10 cellular contexts compared by ENCODE assay signal in the genomic region with DNA sequence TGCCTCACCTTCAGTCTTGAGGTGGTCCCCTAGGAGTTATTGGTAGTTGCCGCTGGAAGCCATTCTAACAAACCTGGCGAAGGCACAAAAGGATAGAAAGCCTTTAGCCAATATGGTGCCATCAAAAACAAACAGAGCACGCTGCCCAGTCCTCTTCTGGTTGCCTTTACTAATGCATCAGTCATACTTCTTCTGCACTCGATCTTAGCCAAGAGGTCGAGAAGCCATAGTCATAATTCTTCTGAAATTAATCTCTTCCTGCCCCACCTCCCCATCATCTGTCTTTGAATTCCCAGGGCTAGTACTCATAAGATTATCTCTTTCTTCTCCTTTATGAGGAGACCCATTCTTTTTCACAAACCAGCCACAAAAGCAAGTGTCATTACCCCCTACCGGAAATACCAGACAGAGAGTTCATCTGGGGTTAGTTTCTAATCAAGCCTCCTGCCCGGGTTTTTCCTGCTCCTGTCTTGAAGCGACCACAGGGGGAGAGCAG. TPM values are rescaled to one million over a fixed set of nuclear protein-coding genes. Genes with fewer than 3 reads are reported as not detected.
A peak's percentile ranks its signal among the peaks of the same experiment; 100 is the strongest.
DNase-seq lines count a peak whose midpoint lies in the region; ATAC-seq and TF ChIP-seq lines count a peak whose summit lies in the region.
"Had no signal": no experiment of that assay in that cellular context is flagged by ENCODE, and none has a peak within 500 bp of the region (broad histone marks: within the 10 kb centered on the region; RNA-seq: fewer than 3 reads in every experiment).

No MANE protein-coding gene starts in this region.

- peak; percentile 52 to 73 for DNase-seq in Caco-2
- DNase-seq in mammary epithelial cell = peak; percentile 91
- no peak for DNase-seq in natural killer cell treated with Interleukin-12 subunit alpha and Interleukin-12 subunit beta and Interleukin-15 and Interleukin-18, amount 100 ng/mL, for 72 hours (ENCODE audit: low spot score)
- DNase-seq in OCI-M2 (lab: John Stamatoyannopoulos, UW; ENCODE audit: unreplicated experiment) = no peak
- DNase-seq in inferior parietal cortex (ENCODE audit: extremely low spot score) = no peak
- no peak for DNase-seq in WERI-Rb-1
- DNase-seq: stimulated activated CD4-positive, alpha-beta T cell treated with anti-CD3 and anti-CD28 coated beads, Interleukin-12 subunit alpha, Interleukin-12 subunit beta, amount 100 ng/mL, for 4 hours had no signal

- POLR2A ChIA-PET in Caco-2 (lab: Charles Lee) = no interaction called here

- no peaks in the 10 kb centered on the region for H3K27me3 Mint-ChIP-seq in Caco-2 (ENCODE audit: insufficient read depth, unreplicated experiment)
- H3K27me3 Mint-ChIP-seq in natural killer cell treated with Interleukin-12 subunit alpha and Interleukin-12 subunit beta and Interleukin-15 and Interleukin-18, amount 100 ng/mL, for 72 hours = peaks cover 18 to 49% of the 10 kb centered on the region in 2 donors

- H4K20me1 ChIP-seq in Loucy (ENCODE audit: insufficient read depth, low read length, poor library complexity, severe bottlenecking) = no peaks in the 10 kb centered on the region
- no peaks in the 10 kb centered on the region for H4K20me1 ChIP-seq in mammary epithelial cell (ENCODE audit: insufficient read depth, low read length)

- H3K4me2 ChIP-seq in Loucy (ENCODE audit: low read depth, low read length, poor library complexity, severe bottlenecking) (peak overlapping the region; percentile 42), mammary epithelial cell (ENCODE audit: insufficient read depth, low read depth, low read length) (no peak overlapping the region)

- H3K4me3 ChIP-seq in Caco-2 (ENCODE audit: low read depth, low read length) (no peak overlapping the region), Loucy (ENCODE audit: low read length, poor library complexity, severe bottlenecking) (peak overlapping the region; percentile 16), mammary epithelial cell (replicated peaks in 1 of 3; ENCODE audit: insufficient read depth in 1 of 3, low read depth in 2 of 3, low read length in 3 of 3) (no peak overlapping the region), WERI-Rb-1 (ENCODE audit: low read depth, low read length) (no peak overlapping the region)

- H3K27ac ChIP-seq in mammary epithelial cell (ENCODE audit: insufficient read depth, low read depth, low read length) = peak overlapping the region; percentile 68
- H3K27ac ChIP-seq in WERI-Rb-1 = no peak overlapping the region

- no peaks in the 10 kb centered on the region for H3K36me3 ChIP-seq in Caco-2 (ENCODE audit: control insufficient read depth, insufficient read depth, low read length)
- H3K36me3 ChIP-seq in Loucy (ENCODE audit: insufficient read depth, low read length) = no peaks in the 10 kb centered on the region
- H3K36me3 ChIP-seq in mammary epithelial cell (ENCODE audit: insufficient read depth, low read length) = no peaks in the 10 kb centered on the region
- H3K36me3 ChIP-seq in WERI-Rb-1 = no peaks in the 10 kb centered on the region

- ATAC-seq in natural killer cell treated with Interleukin-12 subunit alpha and Interleukin-12 subunit beta and Interleukin-15 and Interleukin-18, amount 100 ng/mL, for 72 hours = peak in 1 of 2 donors; percentile 48
- no peak for ATAC-seq in HG03139 (IDR thresholded peaks at IDR 0.05; ENCODE audit: unreplicated experiment)

- peaks cover 40% of the 10 kb centered on the region for H3K4me1 Mint-ChIP-seq in Caco-2 (ENCODE audit: low read depth, unreplicated experiment)
- peaks cover 9 to 17% of the 10 kb centered on the region in 2 donors for H3K4me1 Mint-ChIP-seq in natural killer cell treated with Interleukin-12 subunit alpha and Interleukin-12 subunit beta and Interleukin-15 and Interleukin-18, amount 100 ng/mL, for 72 hours (ENCODE audit: low read depth in 2 of 2)

- dilution Hi-C loops in mammary epithelial cell (cut with HindIII; ENCODE audit: low sequenced_read_pairs) = loop anchor here (5.0 kb wide), 1 partner anchor 82 kb away; no protein-coding TSS in a partner anchor

- no peaks in the 10 kb centered on the region for H3K9me3 Mint-ChIP-seq in Caco-2 (ENCODE audit: unreplicated experiment)
- no peaks in the 10 kb centered on the region for H3K9me3 Mint-ChIP-seq in natural killer cell treated with Interleukin-12 subunit alpha and Interleukin-12 subunit beta and Interleukin-15 and Interleukin-18, amount 100 ng/mL, for 72 hours

- peak overlapping the region; percentile 91 for H3K27ac Mint-ChIP-seq in Caco-2 (ENCODE audit: unreplicated experiment)
- no peak overlapping the region for H3K27ac Mint-ChIP-seq in natural killer cell treated with Interleukin-12 subunit alpha and Interleukin-12 subunit beta and Interleukin-15 and Interleukin-18, amount 100 ng/mL, for 72 hours

- TF ChIP-seq CTCF in Caco-2 (IDR thresholded peaks at IDR 0.05; ENCODE audit: insufficient read depth in 1 of 2, low read depth in 1 of 2, low read length in 1 of 2, severe bottlenecking in 1 of 2, unreplicated experiment in 1 of 2) = no peak
- no peak for TF ChIP-seq CTCF in Loucy (conservative IDR thresholded peaks at IDR 0.05; ENCODE audit: low read length)
- TF ChIP-seq CTCF in mammary epithelial cell (conservative IDR thresholded peaks at IDR 0.05 in 1 of 2, IDR thresholded peaks at IDR 0.05 in 1 of 2; ENCODE audit: extremely low read depth in 1 of 2, insufficient read depth in 1 of 2, low read depth in 1 of 2, low read length in 2 of 2) = no peak
- TF ChIP-seq CTCF in WERI-Rb-1 (IDR thresholded peaks at IDR 0.05; ENCODE audit: low read depth, low read length) = no peak

- H3K4me1 ChIP-seq in Caco-2 (peaks cover 53% of the 10 kb centered on the region), Loucy (ENCODE audit: insufficient read depth, low read length, poor library complexity, severe bottlenecking) (peaks cover 27% of the 10 kb centered on the region), mammary epithelial cell (ENCODE audit: insufficient read depth, low read length) (peaks cover 20% of the 10 kb centered on the region)

- H2AFZ ChIP-seq in Loucy (ENCODE audit: low read length) = peak overlapping the region; percentile 22; the same call in 1 of the 2 replicates
- H2AFZ ChIP-seq in mammary epithelial cell (ENCODE audit: low read depth, low read length) = peak overlapping the region; percentile 58

- no peaks in the 10 kb centered on the region for H3F3A ChIP-seq in Loucy (ENCODE audit: low read depth)

- H3K79me2 ChIP-seq in Loucy (ENCODE audit: insufficient read depth, low read length) (no peaks in the 10 kb centered on the region), mammary epithelial cell (ENCODE audit: insufficient read depth, low read length) (no peaks in the 10 kb centered on the region)

- CTCF ChIA-PET in Caco-2 (lab: Charles Lee) = no interaction called here
- CTCF ChIA-PET in mammary epithelial cell (lab: Charles Lee; ENCODE audit: low non-redundant PET) = no interaction called here

- H3K27me3 ChIP-seq in Caco-2 (replicated peaks; ENCODE audit: control insufficient read depth, insufficient read depth, low read length) (no peaks in the 10 kb centered on the region), Loucy (ENCODE audit: insufficient read depth, low read length, poor library complexity, severe bottlenecking) (no peaks in the 10 kb centered on the region), mammary epithelial cell (ENCODE audit: insufficient read depth, low read length) (no peaks in the 10 kb centered on the region), WERI-Rb-1 (ENCODE audit: insufficient read depth, low read depth, severe bottlenecking) (no peaks in the 10 kb centered on the region)

- peak overlapping the region; percentile 31 for H3K9ac ChIP-seq in Loucy (ENCODE audit: low read depth, low read length, poor library complexity, severe bottlenecking)
- no peak overlapping the region for H3K9ac ChIP-seq in mammary epithelial cell (ENCODE audit: insufficient read depth, low read length)

- H3K9me3 ChIP-seq in Caco-2 = peaks cover 3% of the 10 kb centered on the region; the same call in 1 of the 2 replicates
- H3K9me3 ChIP-seq in Loucy (ENCODE audit: insufficient read depth, low read depth, low read length) = no peaks in the 10 kb centered on the region
- no peaks in the 10 kb centered on the region for H3K9me3 ChIP-seq in mammary epithelial cell (replicated peaks; ENCODE audit: insufficient read depth, low read length)
- H3K9me3 ChIP-seq in WERI-Rb-1 (ENCODE audit: severe bottlenecking) = no peaks in the 10 kb centered on the region

- WGBS in mammary epithelial cell (ENCODE audit: low coverage, missing lambda C conversion rate) = 45% methylated on average over 8 of the region's 8 CpGs

- in situ Hi-C loops in mammary epithelial cell (cut with MboI; ENCODE audit: low sequenced_read_pairs in 2 of 2) = no loop called here

- no peaks in the 10 kb centered on the region for H3K9me2 ChIP-seq in Loucy (replicated peaks; ENCODE audit: low read depth, low read length)

- intact Hi-C loops in Caco-2 (cut with micrococcal nuclease; ENCODE audit: unreplicated experiment) = no loop called here
- intact Hi-C loops in mammary epithelial cell (cut with micrococcal nuclease) = loop anchor here (1.0 to 5.0 kb wide), 4 partner anchors 21 to 133 kb away; a partner anchor contains a TSS

- BruUV-seq in Caco-2 (replicated peaks; lab: Mats Ljungman, UMichigan) (no TSS peak), mammary epithelial cell (replicated peaks; lab: Mats Ljungman, UMichigan) (no TSS peak)

- H3K36me3 Mint-ChIP-seq in Caco-2 (ENCODE audit: insufficient read depth, unreplicated experiment) = peaks cover 5% of the 10 kb centered on the region
- H3K36me3 Mint-ChIP-seq in natural killer cell treated with Interleukin-12 subunit alpha and Interleukin-12 subunit beta and Interleukin-15 and Interleukin-18, amount 100 ng/mL, for 72 hours = no peaks in the 10 kb centered on the region

- peak overlapping the region; percentile 71 for H3K4me3 Mint-ChIP-seq in Caco-2 (ENCODE audit: unreplicated experiment)
- peak overlapping the region; percentile 41 for H3K4me3 Mint-ChIP-seq in natural killer cell treated with Interleukin-12 subunit alpha and Interleukin-12 subunit beta and Interleukin-15 and Interleukin-18, amount 100 ng/mL, for 72 hours

RNA-seq across cellular contexts. Expression of a gene that starts 21.4 kb away (rescaled TPM):
- 0.11 and 0.21 TPM in 2 replicates for total RNA-seq in Caco-2 (2022)
- 10 to 100 TPM in 1 of 2 donors, 1 to 10 TPM in 1; 9.7 to 41.9 TPM for total RNA-seq in mammary epithelial cell
- polyA plus RNA-seq in mammary epithelial cell = 6.4 TPM
- 5.1 TPM for polyA minus RNA-seq in mammary epithelial cell
- under 1 TPM in 1 of 2 donors, not detected in 1; 0.50 TPM for total RNA-seq in natural killer cell treated with Interleukin-12 subunit alpha and Interleukin-12 subunit beta and Interleukin-15 and Interleukin-18, amount 100 ng/mL, for 72 hours
- total RNA-seq: activated CD8-positive, alpha-beta memory T cell treated with anti-CD3 and anti-CD28 coated beads for 36 hours had no signal

Comparison
In these comparisons a context has a peak if more than half of its experiments do, and no peak if none do; other contexts are left out.
1. DNase-seq: peak in Caco-2 (2 of 2) and mammary epithelial cell (single experiment); none in natural killer cell treated with Interleukin-12 subunit alpha and Interleukin-12 subunit beta and Interleukin-15 and Interleukin-18, amount 100 ng/mL, for 72 hours (single experiment), OCI-M2 (single experiment), inferior parietal cortex (single experiment) and WERI-Rb-1 (single experiment).